ENCODE assay signal across 8 cellular contexts in the genomic region with DNA sequence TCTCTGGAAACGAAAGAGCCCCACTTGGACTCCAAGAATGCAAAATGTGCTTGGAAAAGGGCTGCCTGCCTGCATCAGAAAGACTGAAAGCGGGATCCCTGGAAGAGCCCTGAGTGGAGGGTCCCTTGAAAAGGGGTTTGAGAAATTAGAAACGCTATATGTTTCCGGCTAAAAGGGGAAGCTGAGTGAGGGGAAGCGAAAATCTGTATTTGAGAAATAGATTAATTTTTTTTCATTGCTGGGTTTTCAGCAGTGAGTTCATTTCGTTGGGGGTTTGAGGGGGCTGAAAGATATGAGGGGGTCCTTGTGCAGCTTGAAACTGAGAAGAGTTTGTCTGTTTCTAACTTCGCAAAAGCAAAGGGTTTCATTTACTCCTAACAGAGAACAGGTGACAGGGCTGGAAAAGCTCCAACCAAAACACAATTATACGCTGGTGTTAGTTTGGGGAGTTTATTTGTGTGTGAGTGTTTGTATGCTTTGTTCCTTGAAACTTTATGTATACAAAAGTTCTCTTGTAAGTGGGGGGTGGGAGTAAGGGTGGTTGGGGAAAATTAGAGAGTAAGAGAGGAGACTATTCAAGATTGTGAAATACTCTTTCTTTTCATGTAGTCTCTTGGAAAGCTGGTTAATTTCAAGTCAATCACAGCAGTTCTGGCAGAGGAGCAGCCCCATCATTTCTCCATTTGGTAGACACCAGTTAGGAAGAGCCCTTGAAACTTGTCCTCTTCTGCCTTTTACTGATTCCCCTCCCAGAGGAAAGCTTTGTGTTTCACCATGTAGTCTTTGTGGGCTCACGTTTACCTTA. TPM values are rescaled to one million over a fixed set of nuclear protein-coding genes. Genes with fewer than 3 reads are reported as not detected.
DNase-seq lines count a peak whose midpoint lies in the region; ATAC-seq, FAIRE-seq and TF ChIP-seq lines count a peak whose summit lies in the region.

No MANE protein-coding gene starts in this region.

- in situ Hi-C loops in brain microvascular endothelial cell (cut with HindIII; ENCODE audit: low pct_ligation_motif_present, low sequenced_read_pairs) = no loop called here

- intact Hi-C loops in lower leg skin (cut with DNase I; ENCODE audit: low total_unique reads) = no loop called here

- no peak for ATAC-seq in GM21786 (IDR thresholded peaks at IDR 0.05; ENCODE audit: unreplicated experiment)

- DNase-seq in COLO829 (ENCODE audit: low spot score) = peak; percentile 4
- DNase-seq in brain microvascular endothelial cell = no peak
- no peak for DNase-seq in lower leg skin (ENCODE audit: low spot score in 2 of 2)
- DNase-seq in urothelium cell line (ENCODE audit: low spot score) = no peak
- no peak for DNase-seq in NCI-H2227 (lab: John Stamatoyannopoulos, UW; ENCODE audit: unreplicated experiment)

- peak overlapping the region; percentile 73 for H3K4me3 ChIP-seq in brain microvascular endothelial cell (ENCODE audit: low read depth, low read length)
- peak overlapping the region; percentile 47 for H3K4me3 ChIP-seq in lower leg skin (ENCODE audit: low read depth, poor library complexity, severe bottlenecking)
- H3K4me3 ChIP-seq in urinary bladder (ENCODE audit: low read depth, low read length) = peak overlapping the region; percentile 56

- H3K36me3 ChIP-seq in KOPT-K1 (ENCODE audit: insufficient read depth, low read length) (peaks cover 26% of the 10 kb centered on the region), brain microvascular endothelial cell (replicated peaks) (no peaks in the 10 kb centered on the region), urinary bladder (ENCODE audit: insufficient read depth) (no peaks in the 10 kb centered on the region)

- WGBS in lower leg skin, 2 donors = 5 to 17% methylated on average over 9 of the region's 9 CpGs
- 15% methylated on average over 9 of the region's 9 CpGs for WGBS in urinary bladder

- TF ChIP-seq POLR2A in lower leg skin (IDR thresholded peaks at IDR 0.05) = no peak

- H3K27ac ChIP-seq in KOPT-K1 (ENCODE audit: low read depth, low read length, poor library complexity, severe bottlenecking) (peak overlapping the region; percentile 10), brain microvascular endothelial cell (peak overlapping the region; percentile 13), urinary bladder (ENCODE audit: low read depth) (peak overlapping the region; percentile 62)

- H3K4me1 ChIP-seq in urinary bladder (ENCODE audit: insufficient read depth) = no peaks in the 10 kb centered on the region

- FAIRE-seq in urothelium cell line (lab: Jason Lieb, UNC) = no peak

- H3K27me3 ChIP-seq in brain microvascular endothelial cell (replicated peaks) = no peaks in the 10 kb centered on the region

- TF ChIP-seq CTCF in brain microvascular endothelial cell (IDR thresholded peaks at IDR 0.05; ENCODE audit: low read depth, low read length, missing control alignments) (no peak), lower leg skin (IDR thresholded peaks at IDR 0.05) (no peak)

- no peaks in the 10 kb centered on the region for H3K9me3 ChIP-seq in KOPT-K1 (ENCODE audit: insufficient read depth, low read length, poor library complexity, severe bottlenecking)

RNA-seq across cellular contexts. Expression of gene TNFAIP8, which starts 0.8 kb away (rescaled TPM):
- total RNA-seq in lower leg skin (10 to 100 TPM; 52.0 to 61.2 (median 54.7) TPM), urinary bladder (49.9 TPM)
- 21.6 TPM for polyA plus RNA-seq in urinary bladder

Comparison
In these comparisons a context has a peak if more than half of its experiments do, and no peak if none do; other contexts are left out.
1. H3K27ac ChIP-seq: peak in every context shown above with its lines; median percentile 62 in urinary bladder; 13 in brain microvascular endothelial cell; 10 in KOPT-K1.